In genomic region chr5:154405078-154405792, GRCh38 we compare ENCODE assay signal across 1 cellular context.
TF ChIP-seq lines count a peak whose summit lies in the region.

No MANE protein-coding gene starts in this region.

TF ChIP-seq in H1, 55 proteins besides CTCF, POLR2A, EP300 and RAD21 (continued from another document):
- no peak for TF ChIP-seq CHD7 (IDR thresholded peaks at IDR 0.05; ENCODE audit: insufficient replicate concordance, low read length)
- TF ChIP-seq PHF8 (conservative IDR thresholded peaks at IDR 0.05; ENCODE audit: low read depth, low read length) = no peak
- TF ChIP-seq RXRA (IDR thresholded peaks at IDR 0.05; ENCODE audit: insufficient read depth, low read depth, low read length) = no peak
- TF ChIP-seq POLR2AphosphoS5 (IDR thresholded peaks at IDR 0.05; ENCODE audit: low read depth, low read length) = no peak
- no peak for TF ChIP-seq ATF3 (IDR thresholded peaks at IDR 0.05; ENCODE audit: insufficient read depth, low read depth, low read length)
- peak; percentile 85 for TF ChIP-seq MAX (IDR thresholded peaks at IDR 0.05)
- TF ChIP-seq CREB1 (IDR thresholded peaks at IDR 0.05) = peak; percentile 40
- TF ChIP-seq TAF1 (IDR thresholded peaks at IDR 0.05; ENCODE audit: low read depth, low read length) = no peak
- TF ChIP-seq NANOG (IDR thresholded peaks at IDR 0.05; ENCODE audit: insufficient read depth, low read depth, low read length, poor library complexity, severe bottlenecking) = no peak
- TF ChIP-seq SIX5 (IDR thresholded peaks at IDR 0.05; ENCODE audit: low read depth, low read length) = no peak
- no peak for TF ChIP-seq SRF (IDR thresholded peaks at IDR 0.05; ENCODE audit: low read depth, low read length)
- peak; percentile 33 for TF ChIP-seq CTBP2 (IDR thresholded peaks at IDR 0.05; ENCODE audit: borderline replicate concordance, insufficient read depth, insufficient read length, low read length)
- TF ChIP-seq KDM4A (IDR thresholded peaks at IDR 0.05; ENCODE audit: low read depth, low read length, severe bottlenecking) = peak; percentile 23
- TF ChIP-seq NRF1 (IDR thresholded peaks at IDR 0.05; ENCODE audit: low read depth, low read length) = no peak
- TF ChIP-seq BACH1 (IDR thresholded peaks at IDR 0.05; ENCODE audit: low read length) = 0 out of 2 replicates have a peak, but pooled peaks have one; percentile 19
- TF ChIP-seq TBP (IDR thresholded peaks at IDR 0.05; ENCODE audit: low read depth, low read length) = peak; percentile 59; the same call in 1 of the 2 replicates
- TF ChIP-seq ATF2 (IDR thresholded peaks at IDR 0.05; ENCODE audit: low read length) = no peak
- TF ChIP-seq TCF12 (IDR thresholded peaks at IDR 0.05; ENCODE audit: low read depth, low read length) = no peak
- TF ChIP-seq SUZ12 (IDR thresholded peaks at IDR 0.05; ENCODE audit: low read length) = no peak
- peak; percentile 32; the same call in 1 of the 2 replicates for TF ChIP-seq KDM1A (IDR thresholded peaks at IDR 0.05; ENCODE audit: borderline replicate concordance, low read length)
- no peak for TF ChIP-seq SP4 (IDR thresholded peaks at IDR 0.05; ENCODE audit: low read length)
- no peak for TF ChIP-seq JUND (IDR thresholded peaks at IDR 0.05; ENCODE audit: low read length)
- peak in 1 of 2 experiments; percentile 53; a peak in 2 of 4 replicates for TF ChIP-seq SIN3A (conservative IDR thresholded peaks at IDR 0.05 in 1 of 2, IDR thresholded peaks at IDR 0.05 in 1 of 2; ENCODE audit: low read depth in 1 of 2, low read length in 2 of 2)
- TF ChIP-seq YY1 (IDR thresholded peaks at IDR 0.05; ENCODE audit: low read depth, low read length) = 0 out of 2 replicates have a peak, but pooled peaks have one; percentile 45
- TF ChIP-seq FOSL1 (IDR thresholded peaks at IDR 0.05; ENCODE audit: insufficient read depth, low read depth, low read length) = no peak
- TF ChIP-seq TEAD4 (IDR thresholded peaks at IDR 0.05; ENCODE audit: low read depth, low read length) = no peak
- TF ChIP-seq GTF2F1 (IDR thresholded peaks at IDR 0.05; ENCODE audit: borderline replicate concordance, low read depth, low read length) = no peak
- no peak for TF ChIP-seq SP2 (IDR thresholded peaks at IDR 0.05; ENCODE audit: low read length)
- no peak for TF ChIP-seq CHD2 (IDR thresholded peaks at IDR 0.05; ENCODE audit: low read length)
- no peak for TF ChIP-seq RFX5 (IDR thresholded peaks at IDR 0.05; ENCODE audit: borderline replicate concordance, low read depth, low read length)
- no peak for TF ChIP-seq ASH2L (IDR thresholded peaks at IDR 0.05; ENCODE audit: low read length)
- TF ChIP-seq CBX5 (IDR thresholded peaks at IDR 0.05; ENCODE audit: low read depth, low read length) = no peak
- TF ChIP-seq MAFK (IDR thresholded peaks at IDR 0.05; ENCODE audit: low read depth, low read length) = 0 out of 2 replicates have a peak, but pooled peaks have one; percentile 2
- TF ChIP-seq BCL11A (IDR thresholded peaks at IDR 0.05; ENCODE audit: low read depth in 2 of 2, low read length in 2 of 2) = no peak
- no peak for TF ChIP-seq RNF2 (IDR thresholded peaks at IDR 0.05; ENCODE audit: borderline replicate concordance, low read depth, low read length, missing control alignments, poor library complexity, severe bottlenecking)
- TF ChIP-seq SAP30 (IDR thresholded peaks at IDR 0.05; ENCODE audit: insufficient read depth, insufficient replicate concordance, low read length) = no peak
- no peak for TF ChIP-seq CHD1 (IDR thresholded peaks at IDR 0.05; ENCODE audit: low read depth, low read length)
- no peak for TF ChIP-seq HDAC6 (IDR thresholded peaks at IDR 0.05; ENCODE audit: low read depth, low read length)
- no peak for TF ChIP-seq CBX8 (IDR thresholded peaks at IDR 0.05; ENCODE audit: borderline replicate concordance, low read depth, low read length)
- TF ChIP-seq SIRT6 (IDR thresholded peaks at IDR 0.05; ENCODE audit: low read length) = no peak
- no peak for TF ChIP-seq JUN (IDR thresholded peaks at IDR 0.05; ENCODE audit: low read depth, low read length)
- TF ChIP-seq HDAC2 (IDR thresholded peaks at IDR 0.05; ENCODE audit: borderline replicate concordance in 1 of 2, low read depth in 2 of 2, low read length in 2 of 2) = 0 out of 4 replicates have a peak, but pooled peaks of 1 of the 2 experiments have one; percentile 25
- TF ChIP-seq CEBPB (IDR thresholded peaks at IDR 0.05; ENCODE audit: low read depth, low read length) = no peak
- TF ChIP-seq EGR1 (IDR thresholded peaks at IDR 0.05; ENCODE audit: borderline replicate concordance, low read depth, low read length) = no peak; the same call in 1 of the 2 replicates
- TF ChIP-seq EZH2 (IDR thresholded peaks at IDR 0.05; ENCODE audit: low read depth, low read length, severe bottlenecking) = no peak
- no peak for TF ChIP-seq SP1 (IDR thresholded peaks at IDR 0.05; ENCODE audit: low read depth, low read length)
